Comparison of ENCODE assay signal across 8 cellular contexts in genomic region chr6:37210313-37210898, GRCh38. TPM values are rescaled to one million over a fixed set of nuclear protein-coding genes. Genes with fewer than 3 reads are reported as not detected.
A peak's percentile ranks its signal among the peaks of the same experiment; 100 is the strongest.
DNase-seq lines count a peak whose midpoint lies in the region; ATAC-seq and TF ChIP-seq lines count a peak whose summit lies in the region.

No MANE protein-coding gene starts in this region.

- no peaks in the 10 kb centered on the region for H3K4me1 ChIP-seq in fibroblast of lung (ENCODE audit: control insufficient read depth, extremely low read depth, insufficient read depth, low read length)
- no peaks in the 10 kb centered on the region for H3K4me1 ChIP-seq in suprapubic skin

- no peak for ATAC-seq in HG03439 (IDR thresholded peaks at IDR 0.05; ENCODE audit: unreplicated experiment)

- peak overlapping the region; percentile 5 for H2AFZ ChIP-seq in fibroblast of lung (ENCODE audit: low read length)

- no peaks in the 10 kb centered on the region for H3K9me3 Mint-ChIP-seq in neural crest cell

- peaks cover 2% of the 10 kb centered on the region for H3K27me3 Mint-ChIP-seq in neural crest cell (ENCODE audit: low read depth)

- no peaks in the 10 kb centered on the region for H4K20me1 ChIP-seq in fibroblast of lung (ENCODE audit: control insufficient read depth, extremely low read depth, insufficient read depth, low read length)

- no peaks in the 10 kb centered on the region for H3K79me2 ChIP-seq in fibroblast of lung (ENCODE audit: control insufficient read depth, insufficient read depth, low read length)

- no peaks in the 10 kb centered on the region for H3K9me3 ChIP-seq in fibroblast of lung (ENCODE audit: control insufficient read depth, insufficient read depth, low read depth, low read length)
- H3K9me3 ChIP-seq in suprapubic skin: no peaks in the 10 kb centered on the region

- no peak overlapping the region for H3K9ac ChIP-seq in fibroblast of lung (ENCODE audit: insufficient read depth, low read length)

- H3K27ac ChIP-seq in fibroblast of lung (ENCODE audit: insufficient read depth, low read length) (no peak overlapping the region), suprapubic skin (no peak overlapping the region)

- no peaks in the 10 kb centered on the region for H3K36me3 ChIP-seq in fibroblast of lung (ENCODE audit: control insufficient read depth, insufficient read depth, low read length)
- no peaks in the 10 kb centered on the region for H3K36me3 ChIP-seq in suprapubic skin

- no peak overlapping the region for H3K4me3 Mint-ChIP-seq in neural crest cell

- 62% methylated on average over 7 of the region's 7 CpGs for WGBS in suprapubic skin

- H3K27ac Mint-ChIP-seq in neural crest cell (ENCODE audit: unreplicated experiment): no peak overlapping the region

- H3K27me3 ChIP-seq in fibroblast of lung (ENCODE audit: control insufficient read depth, insufficient read depth, low read length) (peaks cover 2% of the 10 kb centered on the region), suprapubic skin (no peaks in the 10 kb centered on the region)

- peak; percentile 84 for DNase-seq in ELF-1 (ENCODE audit: low read depth, low spot score)
- DNase-seq in M059J (ENCODE audit: low read depth): peak; percentile 89
- DNase-seq in RPMI7951 (ENCODE audit: low read depth): peak; percentile 73
- DNase-seq in activated T-helper 1 cell treated with Interleukin-2 at 50 U/mL for 16 hours (ENCODE audit: low read depth): peak; percentile 46
- DNase-seq in fibroblast of lung (ENCODE audit: low read depth in 2 of 2): peak; percentile 69 to 87
- peak; percentile 84 for DNase-seq in neural crest cell (ENCODE audit: low read depth, low spot score)
- peak; percentile 77 to 83 for DNase-seq in suprapubic skin (ENCODE audit: low spot score in 2 of 2)

- no peak overlapping the region for H3K4me3 ChIP-seq in fibroblast of lung (replicated peaks in 1 of 4; ENCODE audit: control extremely low read depth in 1 of 4, insufficient read depth in 1 of 4, low read depth in 3 of 4, low read length in 4 of 4)
- no peak overlapping the region for H3K4me3 ChIP-seq in suprapubic skin

- TF ChIP-seq CTCF in fibroblast of lung (conservative IDR thresholded peaks at IDR 0.05 in 1 of 2, IDR thresholded peaks at IDR 0.05 in 1 of 2; ENCODE audit: low read depth in 1 of 2, low read length in 2 of 2) (peak; percentile 93 to 99), neural crest cell (conservative IDR thresholded peaks at IDR 0.05) (peak; percentile 93), suprapubic skin (IDR thresholded peaks at IDR 0.05) (peak; percentile 87 to 94)

- TF ChIP-seq EP300 in suprapubic skin (IDR thresholded peaks at IDR 0.05): no peak

- H3K4me2 ChIP-seq in fibroblast of lung (ENCODE audit: extremely low read depth, insufficient read depth, low read length): no peak overlapping the region

- no peaks in the 10 kb centered on the region for H3K36me3 Mint-ChIP-seq in neural crest cell (ENCODE audit: low read depth)

- H3K4me1 Mint-ChIP-seq in neural crest cell: no peaks in the 10 kb centered on the region

- no peak for TF ChIP-seq POLR2A in suprapubic skin (IDR thresholded peaks at IDR 0.05)

RNA-seq across cellular contexts. Expression of gene PIM1, which starts 40.5 kb away (rescaled TPM):
- 15.2 and 22.0 TPM in 2 replicates for total RNA-seq in M059J (2014; rRNA removed; shearing (Covaris generic))
- total RNA-seq in RPMI7951 (2014; rRNA removed; shearing (Covaris generic)): 7.7 and 8.2 TPM in 2 replicates
- total RNA-seq in fibroblast of lung (22.8 and 25.7 TPM in 2 replicates), neural crest cell (8.6 and 9.1 TPM in 2 replicates), suprapubic skin (100 to 1,000 TPM in 2 of 4 donors, 10 to 100 TPM in 2; 63.6 to 158 (median 110) TPM)
- polyA plus RNA-seq in fibroblast of lung: 13.4 and 13.8 TPM in 2 replicates
- 16.7 and 20.5 TPM in 2 replicates for polyA plus RNA-seq in fibroblast of lung (2012)
- polyA minus RNA-seq in fibroblast of lung (ENCODE audit: low replicate concordance): 31.2 and 45.0 TPM in 2 replicates

RNA-seq across cellular contexts. Expression of gene TBC1D22B, which starts 47.2 kb away (rescaled TPM):
- total RNA-seq in M059J (2014; rRNA removed; shearing (Covaris generic)): 10.7 and 13.9 TPM in 2 replicates
- 5.5 and 5.9 TPM in 2 replicates for total RNA-seq in RPMI7951 (2014; rRNA removed; shearing (Covaris generic))
- 8.2 and 9.7 TPM in 2 replicates for total RNA-seq in fibroblast of lung
- 6.3 and 7.2 TPM in 2 replicates for polyA plus RNA-seq in fibroblast of lung
- 5.8 and 6.6 TPM in 2 replicates for polyA plus RNA-seq in fibroblast of lung (2012)
- 7.7 and 11.1 TPM in 2 replicates for polyA minus RNA-seq in fibroblast of lung (ENCODE audit: low replicate concordance)
- 11.1 and 11.4 TPM in 2 replicates for total RNA-seq in neural crest cell
- total RNA-seq in suprapubic skin: 10 to 100 TPM; 14.2 to 19.6 (median 18.4) TPM

RNA-seq across cellular contexts. Expression of gene TMEM217, which starts 47.5 kb away (rescaled TPM):
- 1.3 and 1.4 TPM in 2 replicates for total RNA-seq in M059J (2014; rRNA removed; shearing (Covaris generic))
- 0.78 and 0.84 TPM in 2 replicates for total RNA-seq in RPMI7951 (2014; rRNA removed; shearing (Covaris generic))
- total RNA-seq in fibroblast of lung: 4.0 and 4.9 TPM in 2 replicates
- 3.0 and 3.1 TPM in 2 replicates for polyA plus RNA-seq in fibroblast of lung
- 2.4 and 2.7 TPM in 2 replicates for polyA plus RNA-seq in fibroblast of lung (2012)
- polyA minus RNA-seq in fibroblast of lung (ENCODE audit: low replicate concordance): 1.8 TPM in 1 of 2 replicates, not detected in the other
- total RNA-seq in neural crest cell: 0.82 and 0.86 TPM in 2 replicates
- 1 to 10 TPM in 2 of 4 donors, under 1 TPM in 1, not detected in 1; 0.30 to 3.3 (median 2.6) TPM for total RNA-seq in suprapubic skin
